ENCODE assay signal across 22 cellular contexts in genomic region chr17:40883031-40883430, GRCh38. TPM values are rescaled to one million over a fixed set of nuclear protein-coding genes. Genes with fewer than 3 reads are reported as not detected.
DNase-seq lines count a peak whose midpoint lies in the region; ATAC-seq and TF ChIP-seq lines count a peak whose summit lies in the region.
"Had no signal": no experiment of that assay in that cellular context is flagged by ENCODE, and none has a peak within 500 bp of the region (broad histone marks: within the 10 kb centered on the region; RNA-seq: fewer than 3 reads in every experiment).

No MANE protein-coding gene starts in this region.

- TF ChIP-seq CTCF in hepatocyte (IDR thresholded peaks at IDR 0.05; ENCODE audit: poor library complexity) (no peak), transverse colon (IDR thresholded peaks at IDR 0.05) (no peak), PC-9 (conservative IDR thresholded peaks at IDR 0.05) (no peak)

- H3K4me1 ChIP-seq in hepatocyte (ENCODE audit: insufficient read depth), result no peaks in the 10 kb centered on the region
- H3K4me1 ChIP-seq in muscle layer of duodenum (ENCODE audit: control insufficient read depth in 1 of 2, insufficient read depth in 2 of 2, low read length in 2 of 2), result no peaks in the 10 kb centered on the region
- peaks cover 0 to 8% (median 1%) of the 10 kb centered on the region in 4 donors for H3K4me1 ChIP-seq in transverse colon
- no peaks in the 10 kb centered on the region for H3K4me1 ChIP-seq in PC-9 (replicated peaks; ENCODE audit: insufficient read depth)
- H3K4me1 ChIP-seq: BE2C had no signal

- H2AFZ ChIP-seq in hepatocyte, result no peak overlapping the region
- no peak overlapping the region for H2AFZ ChIP-seq in PC-9
- H2AFZ ChIP-seq: GM23338 had no signal

- H3K4me3 ChIP-seq in hepatocyte, result no peak overlapping the region
- H3K4me3 ChIP-seq in muscle layer of duodenum (ENCODE audit: low read depth in 1 of 2, low read length in 2 of 2), result peak overlapping the region in 1 of 2 donors; percentile 50
- H3K4me3 ChIP-seq in transverse colon, result peak overlapping the region in 3 of 4 donors; percentile 17 to 46 (median 32)
- H3K4me3 ChIP-seq in PC-9, result no peak overlapping the region
- H3K4me3 ChIP-seq: GM23338, K562 had no signal

- H3F3A ChIP-seq in PC-9 (ENCODE audit: insufficient read depth, low read depth), result no peaks in the 10 kb centered on the region

- H3K9me3 ChIP-seq in hepatocyte (ENCODE audit: low read depth), result no peaks in the 10 kb centered on the region
- H3K9me3 ChIP-seq in muscle layer of duodenum (ENCODE audit: control insufficient read depth in 1 of 2, low read length in 2 of 2), result no peaks in the 10 kb centered on the region
- H3K9me3 ChIP-seq in transverse colon, result no peaks in the 10 kb centered on the region
- no peaks in the 10 kb centered on the region; the same call in 1 of the 2 replicates for H3K9me3 ChIP-seq in PC-9 (ENCODE audit: insufficient read depth, low read depth)
- H3K9me3 ChIP-seq: BE2C, Caco-2 had no signal

- 71% methylated on average over 1 of the region's 1 CpG for WGBS in hepatocyte (ENCODE audit: low lambda C conversion rate, missing lambda C conversion rate)
- 63 to 83% methylated on average over 1 of the region's 1 CpG for WGBS in transverse colon (ENCODE audit: low coverage in 1 of 2), 2 donors

- no TSS peak for BruUV-seq in PC-9 (replicated peaks; lab: Mats Ljungman, UMichigan)

- H3K27ac ChIP-seq in hepatocyte, result peak overlapping the region; percentile 68
- peak overlapping the region; percentile 28 for H3K27ac ChIP-seq in muscle layer of duodenum (ENCODE audit: low read length)
- H3K27ac ChIP-seq in transverse colon, result peak overlapping the region; percentile 71 to 79 (median 75)
- no peak overlapping the region for H3K27ac ChIP-seq in PC-9
- H3K27ac ChIP-seq: HL-60 had no signal

- in situ Hi-C loops in transverse colon (cut with MboI; ENCODE audit: low pct_ligation_motif_present in 1 of 4, low pct_unique_long_range_greater_than_20kb in 1 of 4, low sequenced_read_pairs in 3 of 4), result no loop called here

- intact Hi-C loops in transverse colon (cut with DNase I; ENCODE audit: low total_unique reads), result no loop called here
- intact Hi-C loops in PC-9 (cut with micrococcal nuclease; ENCODE audit: unreplicated experiment), result no loop called here

- no peak for TF ChIP-seq EP300 in transverse colon (IDR thresholded peaks at IDR 0.05; ENCODE audit: low read depth)

- no peaks in the 10 kb centered on the region for H3K9me2 ChIP-seq in hepatocyte (replicated peaks; ENCODE audit: insufficient read depth)
- H3K9me2 ChIP-seq in PC-9 (ENCODE audit: insufficient read depth), result no peaks in the 10 kb centered on the region

- TF ChIP-seq POLR2A in transverse colon (IDR thresholded peaks at IDR 0.05), result no peak

- H3K36me3 ChIP-seq in hepatocyte (replicated peaks; ENCODE audit: insufficient read depth, low read depth) (no peaks in the 10 kb centered on the region), muscle layer of duodenum (ENCODE audit: control insufficient read depth in 1 of 2, insufficient read depth in 2 of 2, low read length in 2 of 2) (no peaks in the 10 kb centered on the region), transverse colon (no peaks in the 10 kb centered on the region), PC-9 (ENCODE audit: low read depth) (no peaks in the 10 kb centered on the region)
- H3K36me3 ChIP-seq: BE2C had no signal

- H4K20me1 ChIP-seq in hepatocyte (ENCODE audit: insufficient read depth, poor library complexity, severe bottlenecking) (no peaks in the 10 kb centered on the region), PC-9 (ENCODE audit: insufficient read depth) (no peaks in the 10 kb centered on the region)

- CTCF ChIA-PET in HEK293T (lab: Yijun Ruan, JAX), result no interaction called here
- CTCF ChIA-PET in PC-9 (lab: Charles Lee), result no interaction called here

- POLR2A ChIA-PET in HEK293T (lab: Yijun Ruan, JAX) (no interaction called here), PC-9 (lab: Charles Lee; ENCODE audit: unreplicated experiment) (no interaction called here)

- no peaks in the 10 kb centered on the region for H3K79me2 ChIP-seq in hepatocyte
- no peaks in the 10 kb centered on the region for H3K79me2 ChIP-seq in PC-9 (ENCODE audit: low read depth)

- H3K27me3 ChIP-seq in hepatocyte (no peaks in the 10 kb centered on the region), muscle layer of duodenum (ENCODE audit: low read depth, low read length) (no peaks in the 10 kb centered on the region), transverse colon (peaks cover 8% of the 10 kb centered on the region), PC-9 (ENCODE audit: insufficient read depth, low read depth) (no peaks in the 10 kb centered on the region)

- no peak for ATAC-seq in HG03175 (IDR thresholded peaks at IDR 0.05; ENCODE audit: unreplicated experiment)
- ATAC-seq: GM23338, K562 had no signal

- H3K4me2 ChIP-seq in hepatocyte, result no peak overlapping the region
- H3K4me2 ChIP-seq in PC-9, result no peak overlapping the region
- H3K4me2 ChIP-seq: GM23338 had no signal

- DNase-seq in LoVo (ENCODE audit: low spot score) (peak; percentile 27), hepatocyte (ENCODE audit: low spot score) (no peak), transverse colon (no peak), HEK293T (ENCODE audit: extremely low spot score) (no peak), PC-9 (no peak)
- DNase-seq: ACHN; BE2C; C1 segment of cervical spinal cord; Caco-2; CD4-positive, CD25-positive, alpha-beta regulatory T cell; DMS153; DMS79; GDM1; HCEC 1CT; IMR-90 had no signal

TF ChIP-seq in HEK293T, 16 proteins besides CTCF, POLR2A, EP300 and RAD21:
- TF ChIP-seq SUZ12 (IDR thresholded peaks at IDR 0.05), result no peak
- no peak for TF ChIP-seq HDGF (IDR thresholded peaks at IDR 0.05; ENCODE audit: borderline replicate concordance)
- no peak for TF ChIP-seq ARNT (IDR thresholded peaks at IDR 0.05)
- TF ChIP-seq ELF4 (IDR thresholded peaks at IDR 0.05), result no peak
- TF ChIP-seq LEF1 (IDR thresholded peaks at IDR 0.05; ENCODE audit: borderline replicate concordance), result no peak
- no peak for TF ChIP-seq L3MBTL2 (conservative IDR thresholded peaks at IDR 0.05)
- TF ChIP-seq NFRKB (IDR thresholded peaks at IDR 0.05), result no peak
- no peak for TF ChIP-seq ZNF384 (IDR thresholded peaks at IDR 0.05)
- no peak for TF ChIP-seq FOXM1 (IDR thresholded peaks at IDR 0.05; ENCODE audit: borderline replicate concordance)
- TF ChIP-seq, protein P1, sequence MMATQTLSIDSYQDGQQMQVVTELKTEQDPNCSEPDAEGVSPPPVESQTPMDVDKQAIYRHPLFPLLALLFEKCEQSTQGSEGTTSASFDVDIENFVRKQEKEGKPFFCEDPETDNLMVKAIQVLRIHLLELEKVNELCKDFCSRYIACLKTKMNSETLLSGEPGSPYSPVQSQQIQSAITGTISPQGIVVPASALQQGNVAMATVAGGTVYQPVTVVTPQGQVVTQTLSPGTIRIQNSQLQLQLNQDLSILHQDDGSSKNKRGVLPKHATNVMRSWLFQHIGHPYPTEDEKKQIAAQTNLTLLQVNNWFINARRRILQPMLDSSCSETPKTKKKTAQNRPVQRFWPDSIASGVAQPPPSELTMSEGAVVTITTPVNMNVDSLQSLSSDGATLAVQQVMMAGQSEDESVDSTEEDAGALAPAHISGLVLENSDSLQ (IDR thresholded peaks at IDR 0.05), result no peak
- TF ChIP-seq TARDBP (IDR thresholded peaks at IDR 0.05), result no peak
- no peak for TF ChIP-seq FOXK2 (IDR thresholded peaks at IDR 0.05)
- TF ChIP-seq BHLHE40 (IDR thresholded peaks at IDR 0.05; ENCODE audit: borderline replicate concordance), result no peak
- no peak for TF ChIP-seq CTBP1 (IDR thresholded peaks at IDR 0.05; ENCODE audit: borderline replicate concordance)
- no peak for TF ChIP-seq FOXA1 (IDR thresholded peaks at IDR 0.05)
TF ChIP-seq in HEK293T: peak in this region for 0.

RNA-seq across cellular contexts. Expression of gene KRT20, which starts 2.0 kb away (rescaled TPM):
- 2.4 and 3.4 TPM in 2 replicates for total RNA-seq in hepatocyte
- 1.5 and 1.6 TPM in 2 replicates for polyA plus RNA-seq in hepatocyte
- 100 to 1,000 TPM; 207 to 797 (median 735) TPM for total RNA-seq in transverse colon
- total RNA-seq in PC-9 (2021), result not detected in 2 replicates
- total RNA-seq: A172; CD4-positive, CD25-positive, alpha-beta regulatory T cell; Daoy; GM23338; IMR-90 had no signal
- polyA plus RNA-seq: CD4-positive, CD25-positive, alpha-beta regulatory T cell; GM23338; IMR-90; K562 had no signal

RNA-seq across cellular contexts. Expression of gene KRT12, which starts 16.0 kb away (rescaled TPM):
- total RNA-seq in hepatocyte, result not detected in 2 replicates
- not detected in 2 replicates for polyA plus RNA-seq in hepatocyte
- total RNA-seq in transverse colon, result 10 to 100 TPM in 1 of 4 donors, 1 to 10 TPM in 1, under 1 TPM in 1, not detected in 1; 0.40 to 20.0 (median 3.8) TPM
- not detected in 2 replicates for total RNA-seq in PC-9 (2021)
- total RNA-seq: A172; Caco-2; CD4-positive, CD25-positive, alpha-beta regulatory T cell; Daoy; GM23338; IMR-90 had no signal
- polyA plus RNA-seq: CD4-positive, CD25-positive, alpha-beta regulatory T cell; GM23338; IMR-90 had no signal

RNA-seq across cellular contexts. Expression of gene KRT23, which starts 54.4 kb away (rescaled TPM):
- total RNA-seq in hepatocyte, result 4.0 and 6.4 TPM in 2 replicates
- polyA plus RNA-seq in hepatocyte, result 2.0 and 4.0 TPM in 2 replicates
- total RNA-seq in transverse colon, result 1 to 10 TPM in 2 of 4 donors, not detected in 2; 1.1 to 2.5 TPM
- total RNA-seq in PC-9 (2021), result not detected in 2 replicates
- total RNA-seq: A172; CD4-positive, CD25-positive, alpha-beta regulatory T cell; Daoy; GM23338; K562 had no signal
- polyA plus RNA-seq: CD4-positive, CD25-positive, alpha-beta regulatory T cell; GM23338; K562 had no signal

Comparison
In these comparisons a context has a peak if more than half of its experiments do, and no peak if none do; other contexts are left out.
1. H3K4me3 ChIP-seq: peak in transverse colon (3 of 4); none in hepatocyte (single experiment) and PC-9 (single experiment).
2. RNA of gene KRT20, which starts 2.0 kb away (total RNA-seq): 207 to 797 TPM in transverse colon; 2.4 to 3.4 TPM in hepatocyte and not detected in PC-9; every median in the first group is over 10 times any median in the second.